In genomic region chr22:44331881-44332714, GRCh38 we compare ENCODE assay signal across 10 cellular contexts. TPM values are rescaled to one million over a fixed set of nuclear protein-coding genes. Genes with fewer than 3 reads are reported as not detected.
DNase-seq lines count a peak whose midpoint lies in the region; ATAC-seq and TF ChIP-seq lines count a peak whose summit lies in the region.
"Had no signal": no experiment of that assay in that cellular context is flagged by ENCODE, and none has a peak within 500 bp of the region (broad histone marks: within the 10 kb centered on the region; RNA-seq: fewer than 3 reads in every experiment).

No MANE protein-coding gene starts in this region.

- H3K4me1 Mint-ChIP-seq in activated T-cell treated with anti-CD3 and anti-CD28 coated beads, Interleukin-2, amount 50 U/mL, for 72 hours (ENCODE audit: low read depth) = peaks cover 17% of the 10 kb centered on the region
- H3K4me1 Mint-ChIP-seq in activated T-helper 17 cell treated with anti-CD3 and anti-CD28 coated beads, Interleukin-2, amount 50 U/mL, for 72 hours = no peaks in the 10 kb centered on the region

- no peaks in the 10 kb centered on the region for H3K4me1 ChIP-seq in urinary bladder (ENCODE audit: insufficient read depth)
- H3K4me1 ChIP-seq in Karpas-422 (ENCODE audit: low read length) = no peaks in the 10 kb centered on the region
- H3K4me1 ChIP-seq in tibial nerve = peaks cover 0 to 15% (median 3%) of the 10 kb centered on the region in 4 donors
- peaks cover 22% of the 10 kb centered on the region for H3K4me1 ChIP-seq in MM.1S (ENCODE audit: low read length)
- H3K4me1 ChIP-seq: right lobe of liver had no signal

- peak; percentile 14 to 23 for DNase-seq in activated T-cell treated with anti-CD3 and anti-CD28 coated beads, Interleukin-2, amount 50 U/mL, for 72 hours
- no peak for DNase-seq in activated T-cell treated with anti-CD3 and anti-CD28 coated beads, Interleukin-2, amount 50 U/mL, for 1 hour
- DNase-seq in Karpas-422 (no peak), tibial nerve (ENCODE audit: low spot score in 2 of 2) (no peak), MM.1S (no peak)
- DNase-seq: right lobe of liver had no signal

- H3F3A ChIP-seq in MM.1S (ENCODE audit: insufficient read depth, low read length) = peaks cover 16% of the 10 kb centered on the region

- H3K27ac ChIP-seq in urinary bladder (ENCODE audit: low read depth) (no peak overlapping the region), Karpas-422 (ENCODE audit: low read length) (no peak overlapping the region), tibial nerve (no peak overlapping the region), MM.1S (ENCODE audit: low read length) (no peak overlapping the region)
- H3K27ac ChIP-seq: right lobe of liver had no signal

- H3K27me3 ChIP-seq in Karpas-422 (ENCODE audit: low read length) (no peaks in the 10 kb centered on the region), tibial nerve (peaks cover 0 to 51% of the 10 kb centered on the region in 2 donors), MM.1S (replicated peaks; ENCODE audit: insufficient read depth, low read length) (peaks cover 52% of the 10 kb centered on the region)

- H3K27ac Mint-ChIP-seq in activated T-cell treated with anti-CD3 and anti-CD28 coated beads, Interleukin-2, amount 50 U/mL, for 72 hours = peak overlapping the region; percentile 5
- H3K27ac Mint-ChIP-seq in activated T-helper 17 cell treated with anti-CD3 and anti-CD28 coated beads, Interleukin-2, amount 50 U/mL, for 72 hours = no peak overlapping the region
- H3K27ac Mint-ChIP-seq: activated naive CD4-positive, alpha-beta T cell treated with anti-CD3 and anti-CD28 coated beads, Interleukin-2, amount 50 U/mL, for 72 hours had no signal

- TF ChIP-seq CTCF in tibial nerve (IDR thresholded peaks at IDR 0.05) (no peak), MM.1S (IDR thresholded peaks at IDR 0.05; ENCODE audit: low read length) (no peak)

- H3K9ac ChIP-seq in Karpas-422 (ENCODE audit: low read length) (no peak overlapping the region), MM.1S (ENCODE audit: low read length) (no peak overlapping the region)

- no peak overlapping the region for H3K4me2 ChIP-seq in Karpas-422 (ENCODE audit: low read depth, low read length, poor library complexity, severe bottlenecking)
- H3K4me2 ChIP-seq in MM.1S (ENCODE audit: low read depth, low read length) = no peak overlapping the region

- H3K9me3 Mint-ChIP-seq in activated T-cell treated with anti-CD3 and anti-CD28 coated beads, Interleukin-2, amount 50 U/mL, for 72 hours = no peaks in the 10 kb centered on the region
- H3K9me3 Mint-ChIP-seq in activated T-helper 17 cell treated with anti-CD3 and anti-CD28 coated beads, Interleukin-2, amount 50 U/mL, for 72 hours = no peaks in the 10 kb centered on the region
- H3K9me3 Mint-ChIP-seq: activated naive CD4-positive, alpha-beta T cell treated with anti-CD3 and anti-CD28 coated beads, Interleukin-2, amount 50 U/mL, for 72 hours had no signal

- H4K20me1 ChIP-seq in Karpas-422 (ENCODE audit: insufficient read depth, low read depth, low read length) = 0 out of 2 replicates have a peak, but pooled peaks cover 5% of the 10 kb centered on the region
- H4K20me1 ChIP-seq in MM.1S (ENCODE audit: insufficient read depth, low read length) = no peaks in the 10 kb centered on the region

- no peak overlapping the region for H2AFZ ChIP-seq in Karpas-422 (ENCODE audit: low read length)
- H2AFZ ChIP-seq in MM.1S (ENCODE audit: low read length) = no peak overlapping the region

- peak overlapping the region; percentile 69 to 73 for H3K4me3 Mint-ChIP-seq in activated T-cell treated with anti-CD3 and anti-CD28 coated beads, Interleukin-2, amount 50 U/mL, for 72 hours
- H3K4me3 Mint-ChIP-seq in activated T-helper 17 cell treated with anti-CD3 and anti-CD28 coated beads, Interleukin-2, amount 50 U/mL, for 72 hours = peak overlapping the region; percentile 15

- H3K4me3 ChIP-seq in iPS-11a (ENCODE audit: low read depth, low read length) (peak overlapping the region; percentile 33), urinary bladder (ENCODE audit: low read depth, low read length) (peak overlapping the region; percentile 60), Karpas-422 (ENCODE audit: low read length) (no peak overlapping the region), tibial nerve (peak overlapping the region in 2 of 4 donors; percentile 5 to 30), MM.1S (ENCODE audit: low read length) (no peak overlapping the region)
- H3K4me3 ChIP-seq: right lobe of liver had no signal

- H3K9me2 ChIP-seq in Karpas-422 (replicated peaks; ENCODE audit: insufficient read depth, low read length) (no peaks in the 10 kb centered on the region), MM.1S (replicated peaks; ENCODE audit: insufficient read depth, low read length) (no peaks in the 10 kb centered on the region)

- H3K79me2 ChIP-seq in Karpas-422 (ENCODE audit: low read length) (no peaks in the 10 kb centered on the region), MM.1S (ENCODE audit: low read length) (no peaks in the 10 kb centered on the region)

- H3K9me3 ChIP-seq in Karpas-422 (ENCODE audit: low read length) = 0 out of 2 replicates have a peak, but pooled peaks cover 3% of the 10 kb centered on the region
- H3K9me3 ChIP-seq in tibial nerve = no peaks in the 10 kb centered on the region
- no peaks in the 10 kb centered on the region for H3K9me3 ChIP-seq in MM.1S (replicated peaks; ENCODE audit: insufficient read depth, low read length)
- H3K9me3 ChIP-seq: right lobe of liver had no signal

- WGBS in urinary bladder = 16% methylated on average over 47 of the region's 55 CpGs
- WGBS in tibial nerve, 2 donors = 8 to 10% methylated on average over 44 to 46 of the region's 55 CpGs

- H3K27me3 Mint-ChIP-seq in activated T-cell treated with anti-CD3 and anti-CD28 coated beads, Interleukin-2, amount 50 U/mL, for 72 hours (ENCODE audit: low read depth) = peaks cover 44% of the 10 kb centered on the region
- H3K27me3 Mint-ChIP-seq in activated T-helper 17 cell treated with anti-CD3 and anti-CD28 coated beads, Interleukin-2, amount 50 U/mL, for 72 hours = peaks cover 18% of the 10 kb centered on the region

- no peak for TF ChIP-seq EP300 in tibial nerve (IDR thresholded peaks at IDR 0.05)

- H3K36me3 ChIP-seq in urinary bladder (ENCODE audit: insufficient read depth) (no peaks in the 10 kb centered on the region), Karpas-422 (ENCODE audit: insufficient read depth, low read length) (no peaks in the 10 kb centered on the region), tibial nerve (no peaks in the 10 kb centered on the region), MM.1S (replicated peaks; ENCODE audit: insufficient read depth, low read length) (no peaks in the 10 kb centered on the region)
- H3K36me3 ChIP-seq: right lobe of liver had no signal

- no peaks in the 10 kb centered on the region for H3K36me3 Mint-ChIP-seq in activated T-cell treated with anti-CD3 and anti-CD28 coated beads, Interleukin-2, amount 50 U/mL, for 72 hours (ENCODE audit: insufficient read depth in 2 of 2)
- H3K36me3 Mint-ChIP-seq in activated T-helper 17 cell treated with anti-CD3 and anti-CD28 coated beads, Interleukin-2, amount 50 U/mL, for 72 hours (ENCODE audit: low read depth) = no peaks in the 10 kb centered on the region
- H3K36me3 Mint-ChIP-seq: activated naive CD4-positive, alpha-beta T cell treated with anti-CD3 and anti-CD28 coated beads, Interleukin-2, amount 50 U/mL, for 72 hours had no signal

- peak in 1 of 2 donors; percentile 19 for ATAC-seq in activated T-cell treated with anti-CD3 and anti-CD28 coated beads, Interleukin-2, amount 50 U/mL, for 72 hours (replicated peaks in 1 of 2)
- ATAC-seq in activated T-helper 17 cell treated with anti-CD3 and anti-CD28 coated beads, Interleukin-2, amount 50 U/mL, for 72 hours (replicated peaks) = no peak

- no peak for TF ChIP-seq POLR2A in tibial nerve (IDR thresholded peaks at IDR 0.05)

RNA-seq across cellular contexts. Expression of gene SHISAL1, which starts 19.3 kb away (rescaled TPM):
- not detected for total RNA-seq in activated T-cell treated with anti-CD3 and anti-CD28 coated beads, Interleukin-2, amount 50 U/mL, for 72 hours
- not detected for total RNA-seq in activated T-helper 17 cell treated with anti-CD3 and anti-CD28 coated beads, Interleukin-2, amount 50 U/mL, for 72 hours
- total RNA-seq in urinary bladder = 5.1 TPM
- polyA plus RNA-seq in urinary bladder = 21.1 TPM
- total RNA-seq in Karpas-422 (2014; rRNA removed; shearing (Covaris generic); ENCODE audit: low replicate concordance) = not detected in 2 replicates
- total RNA-seq in tibial nerve = 1 to 10 TPM in 1 of 4 donors, under 1 TPM in 3; 0.22 to 1.0 (median 0.59) TPM
- total RNA-seq: activated naive CD4-positive, alpha-beta T cell treated with anti-CD3 and anti-CD28 coated beads, Interleukin-2, amount 50 U/mL, for 72 hours had no signal

Comparison
In these comparisons a context has a peak if more than half of its experiments do, and no peak if none do; other contexts are left out.
1. DNase-seq: peak in activated T-cell treated with anti-CD3 and anti-CD28 coated beads, Interleukin-2, amount 50 U/mL, for 72 hours (2 of 2); none in activated T-cell treated with anti-CD3 and anti-CD28 coated beads, Interleukin-2, amount 50 U/mL, for 1 hour (single experiment), Karpas-422 (single experiment), tibial nerve (0 of 2) and MM.1S (single experiment).
2. H3K4me3 ChIP-seq: peak in iPS-11a (single experiment) and urinary bladder (single experiment); none in Karpas-422 (single experiment) and MM.1S (single experiment).